ENCODE assay signal across 1 cellular context in the genomic region with DNA sequence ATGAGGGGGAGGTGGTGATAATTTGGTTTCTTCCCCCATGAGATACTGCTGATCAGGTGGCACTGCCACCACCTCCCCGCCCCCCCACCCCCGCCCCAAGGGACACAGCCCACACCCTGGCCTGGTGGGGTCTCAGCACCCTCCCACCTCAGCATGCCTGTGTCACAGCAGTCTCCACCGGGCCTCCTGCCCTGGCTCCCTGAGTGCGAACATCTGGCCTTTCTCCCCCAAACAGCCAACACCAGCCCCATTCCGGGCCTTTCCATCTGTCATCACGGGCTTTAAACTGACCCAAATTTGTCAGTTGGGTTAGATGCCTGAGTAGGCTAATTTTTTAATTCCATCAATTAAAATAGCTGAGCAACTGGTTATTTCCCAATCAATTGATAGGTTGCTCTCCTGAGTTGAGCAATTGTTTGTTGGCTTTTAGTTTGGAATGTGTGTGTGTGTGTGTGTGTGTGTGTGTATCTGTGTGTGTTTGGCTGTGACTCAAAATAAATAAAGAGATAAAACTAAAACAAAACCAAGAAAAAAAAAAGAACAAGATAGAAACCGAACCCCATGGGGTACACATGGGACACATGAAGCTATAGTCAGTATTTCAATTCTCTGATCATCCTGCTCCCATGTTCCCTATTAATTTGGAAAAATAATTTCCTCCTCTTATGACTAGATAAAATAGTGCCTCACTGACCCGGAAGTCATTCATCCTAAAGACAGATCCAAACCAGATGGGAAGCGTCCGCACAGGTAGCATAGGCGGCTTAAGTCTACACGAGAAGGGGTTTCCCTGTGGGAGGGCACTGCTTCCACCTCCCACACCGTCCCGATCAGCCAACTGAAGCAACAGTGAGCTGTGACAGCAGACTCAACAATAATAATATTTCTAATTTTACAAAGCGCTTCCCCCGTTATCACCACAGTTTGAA.
TF ChIP-seq lines count a peak whose summit lies in the region.

No MANE protein-coding gene starts in this region.

TF ChIP-seq in HepG2, 621 proteins besides CTCF, POLR2A, EP300 and RAD21 (continued from another document and continues in another):
- TF ChIP-seq SOX6 (IDR thresholded peaks at IDR 0.05) (no peak), SOX6 (CRISPR knock-in tag; IDR thresholded peaks at IDR 0.05) (peak; percentile 79), FOXO1 (CRISPR knock-in tag; IDR thresholded peaks at IDR 0.05) (no peak), LCORL (IDR thresholded peaks at IDR 0.05) (0 out of 2 replicates have a peak, but pooled peaks have one; percentile 63), LCORL (CRISPR knock-in tag; IDR thresholded peaks at IDR 0.05) (peak; percentile 79; the same call in 1 of the 2 replicates), TCF7L2 (IDR thresholded peaks at IDR 0.05; ENCODE audit: low read depth, low read length) (no peak), CREM (IDR thresholded peaks at IDR 0.05) (peak; percentile 37; the same call in 1 of the 2 replicates), CREM (CRISPR knock-in tag; IDR thresholded peaks at IDR 0.05) (no peak), REPIN1 (CRISPR knock-in tag; IDR thresholded peaks at IDR 0.05; ENCODE audit: borderline replicate concordance, low read depth) (no peak), ZSCAN29 (CRISPR knock-in tag; conservative IDR thresholded peaks at IDR 0.05) (no peak), JUNB (CRISPR knock-in tag; IDR thresholded peaks at IDR 0.05; ENCODE audit: borderline replicate concordance) (peak; percentile 79; the same call in 1 of the 2 replicates), NCOR1 (IDR thresholded peaks at IDR 0.05; ENCODE audit: borderline replicate concordance, low read length) (0 out of 2 replicates have a peak, but pooled peaks have one; percentile 17), CREB1 (IDR thresholded peaks at IDR 0.05) (0 out of 2 replicates have a peak, but pooled peaks have one; percentile 22), CREB1 (CRISPR knock-in tag; IDR thresholded peaks at IDR 0.05) (peak; percentile 73), JDP2 (CRISPR knock-in tag; IDR thresholded peaks at IDR 0.05; ENCODE audit: borderline replicate concordance) (no peak), HOXA3 (CRISPR knock-in tag; IDR thresholded peaks at IDR 0.05) (no peak), NR2F6 (IDR thresholded peaks at IDR 0.05) (peak; percentile 47; the same call in 1 of the 2 replicates), NR2F6 (CRISPR knock-in tag; IDR thresholded peaks at IDR 0.05) (peak; percentile 47; the same call in 1 of the 2 replicates), ZNF549 (CRISPR knock-in tag; IDR thresholded peaks at IDR 0.05) (no peak), EEA1 (CRISPR knock-in tag; IDR thresholded peaks at IDR 0.05; ENCODE audit: borderline replicate concordance) (no peak), ZNF331 (CRISPR knock-in tag; IDR thresholded peaks at IDR 0.05) (no peak), NCOA2 (CRISPR knock-in tag; IDR thresholded peaks at IDR 0.05) (peak; percentile 49), SMC3 (IDR thresholded peaks at IDR 0.05; ENCODE audit: low read length) (peak; percentile 29; the same call in 1 of the 2 replicates), ZNF709 (CRISPR knock-in tag; IDR thresholded peaks at IDR 0.05) (no peak), DPF2 (CRISPR knock-in tag; IDR thresholded peaks at IDR 0.05; ENCODE audit: borderline replicate concordance, low read depth) (peak; percentile 63; the same call in 1 of the 2 replicates), TBL1XR1 (IDR thresholded peaks at IDR 0.05; ENCODE audit: borderline replicate concordance, low read length, partially characterized antibody) (peak; percentile 75), FOXA3 (CRISPR knock-in tag; IDR thresholded peaks at IDR 0.05) (peak; percentile 71), ZNF292 (CRISPR knock-in tag; IDR thresholded peaks at IDR 0.05; ENCODE audit: borderline replicate concordance, low read depth) (no peak)
- TF ChIP-seq, protein P1, sequence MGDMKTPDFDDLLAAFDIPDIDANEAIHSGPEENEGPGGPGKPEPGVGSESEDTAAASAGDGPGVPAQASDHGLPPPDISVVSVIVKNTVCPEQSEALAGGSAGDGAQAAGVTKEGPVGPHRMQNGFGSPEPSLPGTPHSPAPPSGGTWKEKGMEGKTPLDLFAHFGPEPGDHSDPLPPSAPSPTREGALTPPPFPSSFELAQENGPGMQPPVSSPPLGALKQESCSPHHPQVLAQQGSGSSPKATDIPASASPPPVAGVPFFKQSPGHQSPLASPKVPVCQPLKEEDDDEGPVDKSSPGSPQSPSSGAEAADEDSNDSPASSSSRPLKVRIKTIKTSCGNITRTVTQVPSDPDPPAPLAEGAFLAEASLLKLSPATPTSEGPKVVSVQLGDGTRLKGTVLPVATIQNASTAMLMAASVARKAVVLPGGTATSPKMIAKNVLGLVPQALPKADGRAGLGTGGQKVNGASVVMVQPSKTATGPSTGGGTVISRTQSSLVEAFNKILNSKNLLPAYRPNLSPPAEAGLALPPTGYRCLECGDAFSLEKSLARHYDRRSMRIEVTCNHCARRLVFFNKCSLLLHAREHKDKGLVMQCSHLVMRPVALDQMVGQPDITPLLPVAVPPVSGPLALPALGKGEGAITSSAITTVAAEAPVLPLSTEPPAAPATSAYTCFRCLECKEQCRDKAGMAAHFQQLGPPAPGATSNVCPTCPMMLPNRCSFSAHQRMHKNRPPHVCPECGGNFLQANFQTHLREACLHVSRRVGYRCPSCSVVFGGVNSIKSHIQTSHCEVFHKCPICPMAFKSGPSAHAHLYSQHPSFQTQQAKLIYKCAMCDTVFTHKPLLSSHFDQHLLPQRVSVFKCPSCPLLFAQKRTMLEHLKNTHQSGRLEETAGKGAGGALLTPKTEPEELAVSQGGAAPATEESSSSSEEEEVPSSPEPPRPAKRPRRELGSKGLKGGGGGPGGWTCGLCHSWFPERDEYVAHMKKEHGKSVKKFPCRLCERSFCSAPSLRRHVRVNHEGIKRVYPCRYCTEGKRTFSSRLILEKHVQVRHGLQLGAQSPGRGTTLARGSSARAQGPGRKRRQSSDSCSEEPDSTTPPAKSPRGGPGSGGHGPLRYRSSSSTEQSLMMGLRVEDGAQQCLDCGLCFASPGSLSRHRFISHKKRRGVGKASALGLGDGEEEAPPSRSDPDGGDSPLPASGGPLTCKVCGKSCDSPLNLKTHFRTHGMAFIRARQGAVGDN (CRISPR knock-in tag; IDR thresholded peaks at IDR 0.05): peak; percentile 35
- TF ChIP-seq, protein P2, sequence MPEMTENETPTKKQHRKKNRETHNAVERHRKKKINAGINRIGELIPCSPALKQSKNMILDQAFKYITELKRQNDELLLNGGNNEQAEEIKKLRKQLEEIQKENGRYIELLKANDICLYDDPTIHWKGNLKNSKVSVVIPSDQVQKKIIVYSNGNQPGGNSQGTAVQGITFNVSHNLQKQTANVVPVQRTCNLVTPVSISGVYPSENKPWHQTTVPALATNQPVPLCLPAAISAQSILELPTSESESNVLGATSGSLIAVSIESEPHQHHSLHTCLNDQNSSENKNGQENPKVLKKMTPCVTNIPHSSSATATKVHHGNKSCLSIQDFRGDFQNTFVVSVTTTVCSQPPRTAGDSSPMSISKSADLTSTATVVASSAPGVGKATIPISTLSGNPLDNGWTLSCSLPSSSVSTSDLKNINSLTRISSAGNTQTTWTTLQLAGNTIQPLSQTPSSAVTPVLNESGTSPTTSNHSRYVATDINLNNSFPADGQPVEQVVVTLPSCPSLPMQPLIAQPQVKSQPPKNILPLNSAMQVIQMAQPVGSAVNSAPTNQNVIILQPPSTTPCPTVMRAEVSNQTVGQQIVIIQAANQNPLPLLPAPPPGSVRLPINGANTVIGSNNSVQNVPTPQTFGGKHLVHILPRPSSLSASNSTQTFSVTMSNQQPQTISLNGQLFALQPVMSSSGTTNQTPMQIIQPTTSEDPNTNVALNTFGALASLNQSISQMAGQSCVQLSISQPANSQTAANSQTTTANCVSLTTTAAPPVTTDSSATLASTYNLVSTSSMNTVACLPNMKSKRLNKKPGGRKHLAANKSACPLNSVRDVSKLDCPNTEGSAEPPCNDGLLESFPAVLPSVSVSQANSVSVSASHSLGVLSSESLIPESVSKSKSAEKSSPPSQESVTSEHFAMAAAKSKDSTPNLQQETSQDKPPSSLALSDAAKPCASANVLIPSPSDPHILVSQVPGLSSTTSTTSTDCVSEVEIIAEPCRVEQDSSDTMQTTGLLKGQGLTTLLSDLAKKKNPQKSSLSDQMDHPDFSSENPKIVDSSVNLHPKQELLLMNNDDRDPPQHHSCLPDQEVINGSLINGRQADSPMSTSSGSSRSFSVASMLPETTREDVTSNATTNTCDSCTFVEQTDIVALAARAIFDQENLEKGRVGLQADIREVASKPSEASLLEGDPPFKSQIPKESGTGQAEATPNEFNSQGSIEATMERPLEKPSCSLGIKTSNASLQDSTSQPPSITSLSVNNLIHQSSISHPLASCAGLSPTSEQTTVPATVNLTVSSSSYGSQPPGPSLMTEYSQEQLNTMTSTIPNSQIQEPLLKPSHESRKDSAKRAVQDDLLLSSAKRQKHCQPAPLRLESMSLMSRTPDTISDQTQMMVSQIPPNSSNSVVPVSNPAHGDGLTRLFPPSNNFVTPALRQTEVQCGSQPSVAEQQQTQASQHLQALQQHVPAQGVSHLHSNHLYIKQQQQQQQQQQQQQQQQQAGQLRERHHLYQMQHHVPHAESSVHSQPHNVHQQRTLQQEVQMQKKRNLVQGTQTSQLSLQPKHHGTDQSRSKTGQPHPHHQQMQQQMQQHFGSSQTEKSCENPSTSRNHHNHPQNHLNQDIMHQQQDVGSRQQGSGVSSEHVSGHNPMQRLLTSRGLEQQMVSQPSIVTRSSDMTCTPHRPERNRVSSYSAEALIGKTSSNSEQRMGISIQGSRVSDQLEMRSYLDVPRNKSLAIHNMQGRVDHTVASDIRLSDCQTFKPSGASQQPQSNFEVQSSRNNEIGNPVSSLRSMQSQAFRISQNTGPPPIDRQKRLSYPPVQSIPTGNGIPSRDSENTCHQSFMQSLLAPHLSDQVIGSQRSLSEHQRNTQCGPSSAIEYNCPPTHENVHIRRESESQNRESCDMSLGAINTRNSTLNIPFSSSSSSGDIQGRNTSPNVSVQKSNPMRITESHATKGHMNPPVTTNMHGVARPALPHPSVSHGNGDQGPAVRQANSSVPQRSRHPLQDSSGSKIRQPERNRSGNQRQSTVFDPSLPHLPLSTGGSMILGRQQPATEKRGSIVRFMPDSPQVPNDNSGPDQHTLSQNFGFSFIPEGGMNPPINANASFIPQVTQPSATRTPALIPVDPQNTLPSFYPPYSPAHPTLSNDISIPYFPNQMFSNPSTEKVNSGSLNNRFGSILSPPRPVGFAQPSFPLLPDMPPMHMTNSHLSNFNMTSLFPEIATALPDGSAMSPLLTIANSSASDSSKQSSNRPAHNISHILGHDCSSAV (CRISPR knock-in tag; IDR thresholded peaks at IDR 0.05; ENCODE audit: borderline replicate concordance): no peak
- TF ChIP-seq, protein P3, sequence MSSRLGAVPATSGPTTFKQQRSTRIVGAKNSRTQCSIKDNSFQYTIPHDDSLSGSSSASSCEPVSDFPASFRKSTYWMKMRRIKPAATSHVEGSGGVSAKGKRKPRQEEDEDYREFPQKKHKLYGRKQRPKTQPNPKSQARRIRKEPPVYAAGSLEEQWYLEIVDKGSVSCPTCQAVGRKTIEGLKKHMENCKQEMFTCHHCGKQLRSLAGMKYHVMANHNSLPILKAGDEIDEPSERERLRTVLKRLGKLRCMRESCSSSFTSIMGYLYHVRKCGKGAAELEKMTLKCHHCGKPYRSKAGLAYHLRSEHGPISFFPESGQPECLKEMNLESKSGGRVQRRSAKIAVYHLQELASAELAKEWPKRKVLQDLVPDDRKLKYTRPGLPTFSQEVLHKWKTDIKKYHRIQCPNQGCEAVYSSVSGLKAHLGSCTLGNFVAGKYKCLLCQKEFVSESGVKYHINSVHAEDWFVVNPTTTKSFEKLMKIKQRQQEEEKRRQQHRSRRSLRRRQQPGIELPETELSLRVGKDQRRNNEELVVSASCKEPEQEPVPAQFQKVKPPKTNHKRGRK (CRISPR knock-in tag; IDR thresholded peaks at IDR 0.05): no peak
- TF ChIP-seq, protein P4, sequence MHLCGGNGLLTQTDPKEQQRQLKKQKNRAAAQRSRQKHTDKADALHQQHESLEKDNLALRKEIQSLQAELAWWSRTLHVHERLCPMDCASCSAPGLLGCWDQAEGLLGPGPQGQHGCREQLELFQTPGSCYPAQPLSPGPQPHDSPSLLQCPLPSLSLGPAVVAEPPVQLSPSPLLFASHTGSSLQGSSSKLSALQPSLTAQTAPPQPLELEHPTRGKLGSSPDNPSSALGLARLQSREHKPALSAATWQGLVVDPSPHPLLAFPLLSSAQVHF (CRISPR knock-in tag; IDR thresholded peaks at IDR 0.05): 0 out of 2 replicates have a peak, but pooled peaks have one; percentile 1
- TF ChIP-seq, protein P5, sequence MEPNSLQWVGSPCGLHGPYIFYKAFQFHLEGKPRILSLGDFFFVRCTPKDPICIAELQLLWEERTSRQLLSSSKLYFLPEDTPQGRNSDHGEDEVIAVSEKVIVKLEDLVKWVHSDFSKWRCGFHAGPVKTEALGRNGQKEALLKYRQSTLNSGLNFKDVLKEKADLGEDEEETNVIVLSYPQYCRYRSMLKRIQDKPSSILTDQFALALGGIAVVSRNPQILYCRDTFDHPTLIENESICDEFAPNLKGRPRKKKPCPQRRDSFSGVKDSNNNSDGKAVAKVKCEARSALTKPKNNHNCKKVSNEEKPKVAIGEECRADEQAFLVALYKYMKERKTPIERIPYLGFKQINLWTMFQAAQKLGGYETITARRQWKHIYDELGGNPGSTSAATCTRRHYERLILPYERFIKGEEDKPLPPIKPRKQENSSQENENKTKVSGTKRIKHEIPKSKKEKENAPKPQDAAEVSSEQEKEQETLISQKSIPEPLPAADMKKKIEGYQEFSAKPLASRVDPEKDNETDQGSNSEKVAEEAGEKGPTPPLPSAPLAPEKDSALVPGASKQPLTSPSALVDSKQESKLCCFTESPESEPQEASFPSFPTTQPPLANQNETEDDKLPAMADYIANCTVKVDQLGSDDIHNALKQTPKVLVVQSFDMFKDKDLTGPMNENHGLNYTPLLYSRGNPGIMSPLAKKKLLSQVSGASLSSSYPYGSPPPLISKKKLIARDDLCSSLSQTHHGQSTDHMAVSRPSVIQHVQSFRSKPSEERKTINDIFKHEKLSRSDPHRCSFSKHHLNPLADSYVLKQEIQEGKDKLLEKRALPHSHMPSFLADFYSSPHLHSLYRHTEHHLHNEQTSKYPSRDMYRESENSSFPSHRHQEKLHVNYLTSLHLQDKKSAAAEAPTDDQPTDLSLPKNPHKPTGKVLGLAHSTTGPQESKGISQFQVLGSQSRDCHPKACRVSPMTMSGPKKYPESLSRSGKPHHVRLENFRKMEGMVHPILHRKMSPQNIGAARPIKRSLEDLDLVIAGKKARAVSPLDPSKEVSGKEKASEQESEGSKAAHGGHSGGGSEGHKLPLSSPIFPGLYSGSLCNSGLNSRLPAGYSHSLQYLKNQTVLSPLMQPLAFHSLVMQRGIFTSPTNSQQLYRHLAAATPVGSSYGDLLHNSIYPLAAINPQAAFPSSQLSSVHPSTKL (CRISPR knock-in tag; IDR thresholded peaks at IDR 0.05): peak; percentile 54; the same call in 1 of the 2 replicates
- TF ChIP-seq, protein P6, sequence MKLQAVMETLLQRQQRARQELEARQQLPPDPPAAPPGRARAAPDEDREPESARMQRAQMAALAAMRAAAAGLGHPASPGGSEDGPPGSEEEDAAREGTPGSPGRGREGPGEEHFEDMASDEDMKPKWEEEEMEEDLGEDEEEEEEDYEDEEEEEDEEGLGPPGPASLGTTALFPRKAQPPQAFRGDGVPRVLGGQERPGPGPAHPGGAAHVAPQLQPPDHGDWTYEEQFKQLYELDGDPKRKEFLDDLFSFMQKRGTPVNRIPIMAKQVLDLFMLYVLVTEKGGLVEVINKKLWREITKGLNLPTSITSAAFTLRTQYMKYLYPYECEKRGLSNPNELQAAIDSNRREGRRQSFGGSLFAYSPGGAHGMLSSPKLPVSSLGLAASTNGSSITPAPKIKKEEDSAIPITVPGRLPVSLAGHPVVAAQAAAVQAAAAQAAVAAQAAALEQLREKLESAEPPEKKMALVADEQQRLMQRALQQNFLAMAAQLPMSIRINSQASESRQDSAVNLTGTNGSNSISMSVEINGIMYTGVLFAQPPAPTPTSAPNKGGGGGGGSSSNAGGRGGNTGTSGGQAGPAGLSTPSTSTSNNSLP (IDR thresholded peaks at IDR 0.05; ENCODE audit: low read depth, low read length): peak; percentile 98
